Comparison of ENCODE assay signal across 28 cellular contexts in the genomic region with DNA sequence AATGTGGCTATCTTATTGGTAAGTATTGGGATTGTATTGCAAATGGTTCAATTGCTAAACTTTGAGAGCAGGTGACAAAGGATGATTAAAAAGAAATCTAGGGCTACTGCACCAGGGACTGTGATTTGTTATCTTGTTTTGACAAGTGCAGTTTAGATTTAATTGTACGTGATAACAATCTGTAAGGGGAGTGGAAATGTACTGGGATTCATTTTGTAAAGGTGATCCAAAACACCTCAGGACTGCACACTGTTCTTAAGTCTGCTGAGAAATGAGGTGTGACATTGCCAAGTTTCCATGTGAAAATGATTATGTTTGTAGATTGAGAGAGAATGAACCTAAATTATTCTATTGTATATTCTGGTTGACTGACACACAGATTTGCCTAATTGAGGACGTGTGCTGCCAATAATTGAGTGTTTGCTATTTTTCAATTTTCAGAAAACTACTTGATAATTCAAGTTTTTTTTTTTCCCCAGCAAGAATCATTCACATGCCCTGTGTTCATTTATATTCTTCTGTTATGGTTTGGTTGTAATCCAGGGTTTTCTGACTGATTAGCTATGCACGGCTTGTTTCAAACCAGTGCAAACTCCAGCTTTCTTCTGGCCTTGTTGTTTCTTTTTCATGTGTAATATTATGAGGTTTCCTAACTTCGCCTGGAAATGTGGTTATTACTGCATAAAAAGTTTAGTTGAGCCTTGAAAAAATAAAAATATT.
"Had no signal": no experiment of that assay in that cellular context is flagged by ENCODE, and none has a peak within 500 bp of the region (broad histone marks: within the 10 kb centered on the region; RNA-seq: fewer than 3 reads in every experiment).

No MANE protein-coding gene starts in this region.

- H3K9me3 ChIP-seq: adrenal gland, body of pancreas had no signal

- FAIRE-seq: frontal cortex had no signal

- H3K27ac ChIP-seq: adrenal gland, body of pancreas, coronary artery had no signal

- ATAC-seq: activated CD4-positive, alpha-beta T cell treated with anti-CD3 and anti-CD28 coated beads for 36 hours; activated CD8-positive, alpha-beta memory T cell treated with anti-CD3 and anti-CD28 coated beads, Interleukin-2, amount 10 ng/mL, durations not matched to agents 7 days and 5 days; activated CD8-positive, alpha-beta T cell treated with anti-CD3 and anti-CD28 coated beads, Interleukin-2, amount 10 ng/mL, durations not matched to agents 7 days and 5 days; activated naive CD8-positive, alpha-beta T cell treated with anti-CD3 and anti-CD28 coated beads, Interleukin-2, amount 50 U/mL, for 24 hours; body of pancreas; esophagus mucosa had no signal

- DNase-seq: activated CD4-positive, alpha-beta memory T cell treated with anti-CD3 and anti-CD28 coated beads for 36 hours; activated CD4-positive, alpha-beta T cell treated with anti-CD3 and anti-CD28 coated beads for 36 hours; activated CD4-positive, alpha-beta T cell treated with anti-CD3 and anti-CD28 coated beads, Interleukin-2, amount 10 ng/mL, durations not matched to agents 24 days and 14 days; activated CD4-positive, CD25-positive, alpha-beta regulatory T cell; activated CD4-positive, CD25-positive, alpha-beta regulatory T cell treated with anti-CD3 and anti-CD28 coated beads, Interleukin-2, amount 50 U/mL, for 72 hours; activated CD8-positive, alpha-beta memory T cell treated with anti-CD3 and anti-CD28 coated beads, Interleukin-2, amount 10 ng/mL, durations not matched to agents 7 days and 5 days; activated CD8-positive, alpha-beta memory T cell treated with anti-CD3 and anti-CD28 coated beads, Interleukin-2, amount 50 U/mL, for 4 hours; activated CD8-positive, alpha-beta T cell treated with anti-CD3 and anti-CD28 coated beads, Interleukin-2, amount 10 ng/mL, durations not matched to agents 7 days and 5 days; activated effector memory CD4-positive, alpha-beta T cell treated with anti-CD3 and anti-CD28 coated beads, Interleukin-2, amount 50 U/mL, for 16 hours; activated naive CD4-positive, alpha-beta T cell treated with anti-CD3 and anti-CD28 coated beads for 36 hours; activated naive CD8-positive, alpha-beta T cell treated with anti-CD3 and anti-CD28 coated beads for 36 hours; activated naive CD8-positive, alpha-beta T cell treated with anti-CD3 and anti-CD28 coated beads, Interleukin-2, amount 50 U/mL, for 24 hours; activated T-cell treated with anti-CD3 and anti-CD28 coated beads, Interleukin-2, amount 50 U/mL, for 1 hour; activated T-cell treated with anti-CD3 and anti-CD28 coated beads, Interleukin-2, amount 50 U/mL, for 48 hours; adrenal gland; amygdala; aorta; body of pancreas; dorsolateral prefrontal cortex; effector memory CD4-positive, alpha-beta T cell; endodermal cell; foreskin fibroblast; head of caudate nucleus; hippocampal formation; T1000 had no signal

- H3K4me3 ChIP-seq: adrenal gland, body of pancreas, coronary artery, dorsolateral prefrontal cortex had no signal

- H3K36me3 ChIP-seq: adrenal gland had no signal

- H3K4me1 ChIP-seq: adrenal gland, body of pancreas had no signal

- H3K27me3 ChIP-seq: adrenal gland, body of pancreas, dorsolateral prefrontal cortex had no signal
